8 cellular contexts compared by ENCODE assay signal in genomic region chr2:60998628-60999545, GRCh38. TPM values are rescaled to one million over a fixed set of nuclear protein-coding genes. Genes with fewer than 3 reads are reported as not detected.
DNase-seq lines count a peak whose midpoint lies in the region; ATAC-seq, FAIRE-seq and TF ChIP-seq lines count a peak whose summit lies in the region.

No MANE protein-coding gene starts in this region.

- H3K27ac ChIP-seq in kidney (ENCODE audit: low read depth in 2 of 2, low read length in 2 of 2) (no peak overlapping the region), tibial nerve (no peak overlapping the region)

- no peaks in the 10 kb centered on the region for H3K27me3 ChIP-seq in tibial nerve

- peak; percentile 75 for DNase-seq in DMS153 treated with DMSO at 0.1 percent for 48 hours (lab: John Stamatoyannopoulos, UW; ENCODE audit: unreplicated experiment)
- DNase-seq in NCI-H2227 treated with DMSO at 0.1 percent for 48 hours (lab: John Stamatoyannopoulos, UW), result peak; percentile 64
- DNase-seq in amniotic epithelial cell (ENCODE audit: low read depth), result peak; percentile 52
- DNase-seq in kidney, result no peak
- no peak for DNase-seq in tibial nerve (ENCODE audit: low spot score in 2 of 2)
- DNase-seq in stimulated activated CD4-positive, alpha-beta T cell treated with anti-CD3 and anti-CD28 coated beads, Interleukin-4, amount 100 ng/mL, for 1 hour, result no peak

- intact Hi-C loops in kidney (cut with DNase I), result loop anchor here (10.0 kb wide), 1 partner anchor 294 kb away; no protein-coding TSS in a partner anchor

- ATAC-seq in HG02852 (IDR thresholded peaks at IDR 0.05; ENCODE audit: unreplicated experiment) (peak; percentile 54), HG03354 (IDR thresholded peaks at IDR 0.05; ENCODE audit: poor library complexity, severe bottlenecking, unreplicated experiment) (no peak)

- TF ChIP-seq CTCF in kidney (IDR thresholded peaks at IDR 0.05; ENCODE audit: borderline replicate concordance, extremely low read depth, insufficient read depth) (peak; percentile 45), tibial nerve (IDR thresholded peaks at IDR 0.05) (peak; percentile 44 to 69 (median 53))

- H3K4me1 ChIP-seq in kidney (ENCODE audit: control insufficient read depth in 1 of 2, insufficient read depth in 1 of 2, low read depth in 1 of 2, low read length in 2 of 2) (no peaks in the 10 kb centered on the region), tibial nerve (no peaks in the 10 kb centered on the region)

- WGBS in tibial nerve, 2 donors, result 86 to 87% methylated on average over 4 of the region's 4 CpGs

- H3K9ac ChIP-seq in kidney (ENCODE audit: low read length in 2 of 2), result no peak overlapping the region

- H3K4me3 ChIP-seq in kidney (ENCODE audit: low read length in 2 of 2) (no peak overlapping the region), tibial nerve (no peak overlapping the region)

- no peak for TF ChIP-seq EP300 in tibial nerve (IDR thresholded peaks at IDR 0.05)

- FAIRE-seq in kidney (lab: Jason Lieb, UNC), result peak; percentile 87

- TF ChIP-seq POLR2A in tibial nerve (IDR thresholded peaks at IDR 0.05), result no peak

- H3K36me3 ChIP-seq in kidney (ENCODE audit: control insufficient read depth in 1 of 2, insufficient read depth in 2 of 2, low read length in 2 of 2) (no peaks in the 10 kb centered on the region), tibial nerve (no peaks in the 10 kb centered on the region)

- H3K9me3 ChIP-seq in kidney (ENCODE audit: control insufficient read depth in 1 of 2, low read length in 2 of 2) (no peaks in the 10 kb centered on the region), tibial nerve (no peaks in the 10 kb centered on the region)

RNA-seq across cellular contexts. Expression of gene PEX13, which starts 18.6 kb away (rescaled TPM):
- total RNA-seq in kidney (22.5 TPM), tibial nerve (10 to 100 TPM; 14.7 to 22.2 (median 19.3) TPM)
- 12.7 TPM for polyA plus RNA-seq in kidney (ENCODE audit: insufficient read depth, low read depth, low replicate concordance)

RNA-seq across cellular contexts. Expression of gene PUS10, which starts 19.2 kb away (rescaled TPM):
- total RNA-seq in kidney (5.7 TPM), tibial nerve (10 to 100 TPM in 1 of 4 donors, 1 to 10 TPM in 3; 3.0 to 14.2 (median 6.2) TPM)
- polyA plus RNA-seq in kidney (ENCODE audit: insufficient read depth, low read depth, low replicate concordance), result 3.0 TPM

Comparison
In these comparisons a context has a peak if more than half of its experiments do, and no peak if none do; other contexts are left out.
1. DNase-seq: peak in DMS153 treated with DMSO at 0.1 percent for 48 hours (single experiment), NCI-H2227 treated with DMSO at 0.1 percent for 48 hours (single experiment) and amniotic epithelial cell (single experiment); none in kidney (single experiment), tibial nerve (0 of 2) and stimulated activated CD4-positive, alpha-beta T cell treated with anti-CD3 and anti-CD28 coated beads, Interleukin-4, amount 100 ng/mL, for 1 hour (single experiment).